In the genomic region with DNA sequence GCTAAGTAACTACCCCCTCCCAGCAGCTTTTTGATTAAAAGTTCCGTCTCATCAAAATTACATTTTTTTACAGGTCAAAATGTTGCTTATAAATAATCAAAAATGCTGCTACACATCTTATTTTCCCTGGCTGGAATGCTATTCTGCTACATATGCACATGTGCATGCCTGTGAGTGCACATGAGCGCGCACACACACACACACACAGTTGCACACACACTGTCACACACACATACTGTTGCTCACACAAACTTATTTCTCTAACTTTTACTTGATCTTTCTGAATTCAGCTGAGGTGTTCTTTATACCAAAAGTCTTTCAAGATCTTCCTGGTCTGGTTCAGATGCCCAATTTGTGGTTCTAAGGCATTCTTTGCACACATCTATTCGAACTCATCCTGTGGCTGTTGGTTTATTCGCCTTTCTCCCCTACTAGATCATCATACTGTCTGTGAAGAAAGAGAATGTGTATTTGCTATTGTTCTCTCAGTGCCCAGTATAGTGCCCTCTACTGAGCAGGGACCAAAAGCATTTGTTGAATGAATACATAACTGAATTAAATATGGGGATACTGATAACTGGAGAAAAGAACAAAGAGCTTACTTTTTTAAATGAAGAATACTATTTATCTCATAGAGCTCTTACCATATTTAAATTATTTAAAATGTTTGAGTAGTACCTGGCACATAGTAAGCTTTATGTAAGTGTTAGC, we compare ENCODE assay signal across 1 cellular context.
TF ChIP-seq lines count a peak whose summit lies in the region.

No MANE protein-coding gene starts in this region.

TF ChIP-seq in GM12878, 131 proteins besides CTCF, POLR2A, EP300 and RAD21 (continued from another document):
- TF ChIP-seq, protein P1, sequence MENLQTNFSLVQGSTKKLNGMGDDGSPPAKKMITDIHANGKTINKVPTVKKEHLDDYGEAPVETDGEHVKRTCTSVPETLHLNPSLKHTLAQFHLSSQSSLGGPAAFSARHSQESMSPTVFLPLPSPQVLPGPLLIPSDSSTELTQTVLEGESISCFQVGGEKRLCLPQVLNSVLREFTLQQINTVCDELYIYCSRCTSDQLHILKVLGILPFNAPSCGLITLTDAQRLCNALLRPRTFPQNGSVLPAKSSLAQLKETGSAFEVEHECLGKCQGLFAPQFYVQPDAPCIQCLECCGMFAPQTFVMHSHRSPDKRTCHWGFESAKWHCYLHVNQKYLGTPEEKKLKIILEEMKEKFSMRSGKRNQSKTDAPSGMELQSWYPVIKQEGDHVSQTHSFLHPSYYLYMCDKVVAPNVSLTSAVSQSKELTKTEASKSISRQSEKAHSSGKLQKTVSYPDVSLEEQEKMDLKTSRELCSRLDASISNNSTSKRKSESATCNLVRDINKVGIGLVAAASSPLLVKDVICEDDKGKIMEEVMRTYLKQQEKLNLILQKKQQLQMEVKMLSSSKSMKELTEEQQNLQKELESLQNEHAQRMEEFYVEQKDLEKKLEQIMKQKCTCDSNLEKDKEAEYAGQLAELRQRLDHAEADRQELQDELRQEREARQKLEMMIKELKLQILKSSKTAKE (IDR thresholded peaks at IDR 0.05; ENCODE audit: low read depth, poor library complexity, severe bottlenecking): no peak
